1 cellular context compared by ENCODE assay signal in the genomic region with DNA sequence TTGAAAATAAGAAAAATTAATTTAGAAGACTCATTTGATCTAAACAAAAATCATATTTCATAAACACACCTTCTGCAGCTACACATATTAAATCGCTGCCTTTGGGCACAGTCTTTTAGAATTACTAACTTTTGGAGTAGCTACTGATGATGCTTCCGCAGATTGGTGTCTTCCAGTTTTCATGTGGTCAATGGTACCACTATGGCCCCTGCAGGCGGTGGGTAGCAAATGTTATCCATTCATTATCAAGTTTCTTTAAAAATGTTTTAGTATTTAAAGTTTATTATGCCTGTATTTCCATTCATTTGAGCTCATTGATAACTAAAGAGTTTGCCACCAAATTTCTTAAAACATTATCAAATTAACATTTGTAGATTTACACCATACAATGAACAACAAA.
TF ChIP-seq lines count a peak whose summit lies in the region.

No MANE protein-coding gene starts in this region.

TF ChIP-seq in GM23338, 12 proteins besides CTCF, POLR2A, EP300 and RAD21 (continued from another document):
- TF ChIP-seq, protein P1, sequence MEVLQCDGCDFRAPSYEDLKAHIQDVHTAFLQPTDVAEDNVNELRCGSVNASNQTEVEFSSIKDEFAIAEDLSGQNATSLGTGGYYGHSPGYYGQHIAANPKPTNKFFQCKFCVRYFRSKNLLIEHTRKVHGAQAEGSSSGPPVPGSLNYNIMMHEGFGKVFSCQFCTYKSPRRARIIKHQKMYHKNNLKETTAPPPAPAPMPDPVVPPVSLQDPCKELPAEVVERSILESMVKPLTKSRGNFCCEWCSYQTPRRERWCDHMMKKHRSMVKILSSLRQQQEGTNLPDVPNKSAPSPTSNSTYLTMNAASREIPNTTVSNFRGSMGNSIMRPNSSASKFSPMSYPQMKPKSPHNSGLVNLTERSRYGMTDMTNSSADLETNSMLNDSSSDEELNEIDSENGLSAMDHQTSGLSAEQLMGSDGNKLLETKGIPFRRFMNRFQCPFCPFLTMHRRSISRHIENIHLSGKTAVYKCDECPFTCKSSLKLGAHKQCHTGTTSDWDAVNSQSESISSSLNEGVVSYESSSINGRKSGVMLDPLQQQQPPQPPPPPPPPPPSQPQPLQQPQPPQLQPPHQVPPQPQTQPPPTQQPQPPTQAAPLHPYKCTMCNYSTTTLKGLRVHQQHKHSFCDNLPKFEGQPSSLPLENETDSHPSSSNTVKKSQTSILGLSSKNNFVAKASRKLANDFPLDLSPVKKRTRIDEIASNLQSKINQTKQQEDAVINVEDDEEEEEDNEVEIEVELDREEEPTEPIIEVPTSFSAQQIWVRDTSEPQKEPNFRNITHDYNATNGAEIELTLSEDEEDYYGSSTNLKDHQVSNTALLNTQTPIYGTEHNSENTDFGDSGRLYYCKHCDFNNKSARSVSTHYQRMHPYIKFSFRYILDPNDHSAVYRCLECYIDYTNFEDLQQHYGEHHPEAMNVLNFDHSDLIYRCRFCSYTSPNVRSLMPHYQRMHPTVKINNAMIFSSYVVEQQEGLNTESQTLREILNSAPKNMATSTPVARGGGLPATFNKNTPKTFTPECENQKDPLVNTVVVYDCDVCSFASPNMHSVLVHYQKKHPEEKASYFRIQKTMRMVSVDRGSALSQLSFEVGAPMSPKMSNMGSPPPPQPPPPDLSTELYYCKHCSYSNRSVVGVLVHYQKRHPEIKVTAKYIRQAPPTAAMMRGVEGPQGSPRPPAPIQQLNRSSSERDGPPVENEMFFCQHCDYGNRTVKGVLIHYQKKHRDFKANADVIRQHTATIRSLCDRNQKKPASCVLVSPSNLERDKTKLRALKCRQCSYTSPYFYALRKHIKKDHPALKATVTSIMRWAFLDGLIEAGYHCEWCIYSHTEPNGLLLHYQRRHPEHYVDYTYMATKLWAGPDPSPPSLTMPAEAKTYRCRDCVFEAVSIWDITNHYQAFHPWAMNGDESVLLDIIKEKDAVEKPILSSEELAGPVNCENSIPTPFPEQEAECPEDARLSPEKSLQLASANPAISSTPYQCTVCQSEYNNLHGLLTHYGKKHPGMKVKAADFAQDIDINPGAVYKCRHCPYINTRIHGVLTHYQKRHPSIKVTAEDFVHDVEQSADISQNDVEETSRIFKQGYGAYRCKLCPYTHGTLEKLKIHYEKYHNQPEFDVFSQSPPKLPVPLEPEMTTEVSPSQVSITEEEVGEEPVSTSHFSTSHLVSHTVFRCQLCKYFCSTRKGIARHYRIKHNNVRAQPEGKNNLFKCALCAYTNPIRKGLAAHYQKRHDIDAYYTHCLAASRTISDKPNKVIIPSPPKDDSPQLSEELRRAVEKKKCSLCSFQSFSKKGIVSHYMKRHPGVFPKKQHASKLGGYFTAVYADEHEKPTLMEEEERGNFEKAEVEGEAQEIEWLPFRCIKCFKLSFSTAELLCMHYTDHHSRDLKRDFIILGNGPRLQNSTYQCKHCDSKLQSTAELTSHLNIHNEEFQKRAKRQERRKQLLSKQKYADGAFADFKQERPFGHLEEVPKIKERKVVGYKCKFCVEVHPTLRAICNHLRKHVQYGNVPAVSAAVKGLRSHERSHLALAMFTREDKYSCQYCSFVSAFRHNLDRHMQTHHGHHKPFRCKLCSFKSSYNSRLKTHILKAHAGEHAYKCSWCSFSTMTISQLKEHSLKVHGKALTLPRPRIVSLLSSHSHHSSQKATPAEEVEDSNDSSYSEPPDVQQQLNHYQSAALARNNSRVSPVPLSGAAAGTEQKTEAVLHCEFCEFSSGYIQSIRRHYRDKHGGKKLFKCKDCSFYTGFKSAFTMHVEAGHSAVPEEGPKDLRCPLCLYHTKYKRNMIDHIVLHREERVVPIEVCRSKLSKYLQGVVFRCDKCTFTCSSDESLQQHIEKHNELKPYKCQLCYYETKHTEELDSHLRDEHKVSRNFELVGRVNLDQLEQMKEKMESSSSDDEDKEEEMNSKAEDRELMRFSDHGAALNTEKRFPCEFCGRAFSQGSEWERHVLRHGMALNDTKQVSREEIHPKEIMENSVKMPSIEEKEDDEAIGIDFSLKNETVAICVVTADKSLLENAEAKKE (CRISPR knock-in tag; IDR thresholded peaks at IDR 0.05) = no peak
- TF ChIP-seq ZNF114 (CRISPR knock-in tag; IDR thresholded peaks at IDR 0.05) = no peak
- TF ChIP-seq, protein P2, sequence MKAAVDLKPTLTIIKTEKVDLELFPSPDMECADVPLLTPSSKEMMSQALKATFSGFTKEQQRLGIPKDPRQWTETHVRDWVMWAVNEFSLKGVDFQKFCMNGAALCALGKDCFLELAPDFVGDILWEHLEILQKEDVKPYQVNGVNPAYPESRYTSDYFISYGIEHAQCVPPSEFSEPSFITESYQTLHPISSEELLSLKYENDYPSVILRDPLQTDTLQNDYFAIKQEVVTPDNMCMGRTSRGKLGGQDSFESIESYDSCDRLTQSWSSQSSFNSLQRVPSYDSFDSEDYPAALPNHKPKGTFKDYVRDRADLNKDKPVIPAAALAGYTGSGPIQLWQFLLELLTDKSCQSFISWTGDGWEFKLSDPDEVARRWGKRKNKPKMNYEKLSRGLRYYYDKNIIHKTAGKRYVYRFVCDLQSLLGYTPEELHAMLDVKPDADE (IDR thresholded peaks at IDR 0.05) = no peak
- TF ChIP-seq ZNF331 (CRISPR knock-in tag; IDR thresholded peaks at IDR 0.05; ENCODE audit: low read depth) = no peak
- TF ChIP-seq EZH2 (IDR thresholded peaks at IDR 0.05; ENCODE audit: low read depth, unreplicated experiment) = no peak
- no peak for TF ChIP-seq POLR2AphosphoS5 (IDR thresholded peaks at IDR 0.05; ENCODE audit: low read depth)
- TF ChIP-seq CREB1 (CRISPR knock-in tag; IDR thresholded peaks at IDR 0.05; ENCODE audit: low read depth) = no peak
- no peak for TF ChIP-seq NANOG (IDR thresholded peaks at IDR 0.05; ENCODE audit: borderline replicate concordance)
- TF ChIP-seq STAT1 (IDR thresholded peaks at IDR 0.05; ENCODE audit: unreplicated experiment) = no peak
- TF ChIP-seq JUNB (IDR thresholded peaks at IDR 0.05; ENCODE audit: unreplicated experiment) = no peak
